ENCODE assay signal across 1 cellular context in the genomic region with DNA sequence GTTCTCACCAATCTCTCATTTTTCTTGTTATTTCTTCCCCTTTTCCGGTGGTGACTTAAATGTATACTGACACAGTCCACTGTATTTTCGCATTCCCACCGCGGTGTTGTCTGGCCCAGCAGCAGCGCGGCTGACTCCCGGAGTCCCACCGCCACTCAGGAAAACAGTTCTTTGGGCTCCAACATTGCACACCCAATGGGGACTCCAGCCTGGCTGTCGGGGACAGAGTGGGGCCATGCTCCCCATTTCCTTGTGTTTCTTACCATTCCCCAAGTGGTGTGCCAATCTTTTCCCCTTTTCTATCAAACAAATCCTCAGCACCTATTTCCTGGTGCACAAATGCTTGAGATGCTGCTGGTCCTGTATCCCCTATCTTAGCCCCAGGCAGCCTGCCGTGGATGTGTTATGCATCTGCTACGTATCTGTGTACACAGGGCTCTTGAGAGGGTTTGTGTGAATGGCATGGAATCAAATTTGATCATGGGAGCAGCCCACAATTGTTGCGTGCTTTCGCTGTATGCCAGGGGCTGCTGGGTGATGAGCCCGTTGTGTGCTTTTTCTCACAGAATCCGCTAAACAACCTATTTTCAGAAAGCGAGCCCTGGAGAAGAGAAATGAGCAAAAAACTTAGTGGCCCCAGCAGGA.
TF ChIP-seq lines count a peak whose summit lies in the region.

No MANE protein-coding gene starts in this region.

TF ChIP-seq in H1, 55 proteins besides CTCF, POLR2A, EP300 and RAD21 (continued from another document):
- TF ChIP-seq, protein P1, sequence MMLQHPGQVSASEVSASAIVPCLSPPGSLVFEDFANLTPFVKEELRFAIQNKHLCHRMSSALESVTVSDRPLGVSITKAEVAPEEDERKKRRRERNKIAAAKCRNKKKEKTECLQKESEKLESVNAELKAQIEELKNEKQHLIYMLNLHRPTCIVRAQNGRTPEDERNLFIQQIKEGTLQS (IDR thresholded peaks at IDR 0.05; ENCODE audit: insufficient read depth, low read depth, low read length), result no peak
